Comparison of ENCODE assay signal across 10 cellular contexts in genomic region chr16:57266531-57267268, GRCh38. TPM values are rescaled to one million over a fixed set of nuclear protein-coding genes. Genes with fewer than 3 reads are reported as not detected.
DNase-seq lines count a peak whose midpoint lies in the region; ATAC-seq, FAIRE-seq and TF ChIP-seq lines count a peak whose summit lies in the region.
"Had no signal": no experiment of that assay in that cellular context is flagged by ENCODE, and none has a peak within 500 bp of the region (broad histone marks: within the 10 kb centered on the region; RNA-seq: fewer than 3 reads in every experiment).

No MANE protein-coding gene starts in this region.

- no peak overlapping the region for H3K4me3 Mint-ChIP-seq in natural killer cell
- H3K4me3 Mint-ChIP-seq in natural killer cell treated with Interleukin-12 subunit alpha and Interleukin-12 subunit beta and Interleukin-15 and Interleukin-18, amount 100 ng/mL, for 72 hours: no peak overlapping the region

- H3K27me3 Mint-ChIP-seq in natural killer cell (ENCODE audit: low read depth in 2 of 2): no peaks in the 10 kb centered on the region
- H3K27me3 Mint-ChIP-seq in natural killer cell treated with Interleukin-12 subunit alpha and Interleukin-12 subunit beta and Interleukin-15 and Interleukin-18, amount 100 ng/mL, for 72 hours: no peaks in the 10 kb centered on the region

- H3K27me3 ChIP-seq in keratinocyte (ENCODE audit: control insufficient read depth, extremely low read depth, insufficient read depth, low read length) (no peaks in the 10 kb centered on the region), vagina (no peaks in the 10 kb centered on the region)

- peak overlapping the region; percentile 65 for H3K9ac ChIP-seq in keratinocyte (ENCODE audit: control insufficient read depth, extremely low read depth, insufficient read depth, low read length)

- no peaks in the 10 kb centered on the region for H3K4me1 Mint-ChIP-seq in natural killer cell
- peaks cover 0 to 2% of the 10 kb centered on the region in 2 donors for H3K4me1 Mint-ChIP-seq in natural killer cell treated with Interleukin-12 subunit alpha and Interleukin-12 subunit beta and Interleukin-15 and Interleukin-18, amount 100 ng/mL, for 72 hours (ENCODE audit: low read depth in 2 of 2)

- H3K4me2 ChIP-seq in keratinocyte (ENCODE audit: control insufficient read depth, extremely low read depth, insufficient read depth, low read depth, low read length): peak overlapping the region; percentile 83

- no peaks in the 10 kb centered on the region for H3K9me3 Mint-ChIP-seq in natural killer cell
- no peaks in the 10 kb centered on the region for H3K9me3 Mint-ChIP-seq in natural killer cell treated with Interleukin-12 subunit alpha and Interleukin-12 subunit beta and Interleukin-15 and Interleukin-18, amount 100 ng/mL, for 72 hours

- FAIRE-seq in keratinocyte (lab: Jason Lieb, UNC): peak; percentile 70
- FAIRE-seq: islet of Langerhans had no signal

- H3K9me3 ChIP-seq in keratinocyte (ENCODE audit: control insufficient read depth, low read depth, low read length) (no peaks in the 10 kb centered on the region), vagina (no peaks in the 10 kb centered on the region)

- H3K27ac ChIP-seq in keratinocyte (ENCODE audit: control insufficient read depth, insufficient read depth, low read length): peak overlapping the region; percentile 79
- peak overlapping the region; percentile 70 for H3K27ac ChIP-seq in vagina

- peak in 2 of 3 donors; percentile 40 to 45 for ATAC-seq in natural killer cell
- ATAC-seq in natural killer cell treated with Interleukin-12 subunit alpha and Interleukin-12 subunit beta and Interleukin-15 and Interleukin-18, amount 100 ng/mL, for 72 hours: no peak

- no peaks in the 10 kb centered on the region for H4K20me1 ChIP-seq in keratinocyte (ENCODE audit: control insufficient read depth, extremely low read depth, insufficient read depth, low read length)

- no peaks in the 10 kb centered on the region for H3K79me2 ChIP-seq in keratinocyte (ENCODE audit: control insufficient read depth, insufficient read depth, low read length)

- H3K27ac Mint-ChIP-seq in natural killer cell: no peak overlapping the region
- H3K27ac Mint-ChIP-seq in natural killer cell treated with Interleukin-12 subunit alpha and Interleukin-12 subunit beta and Interleukin-15 and Interleukin-18, amount 100 ng/mL, for 72 hours: no peak overlapping the region

- TF ChIP-seq CTCF in natural killer cell (IDR thresholded peaks at IDR 0.05) (no peak), keratinocyte (optimal IDR thresholded peaks at IDR 0.05 in 1 of 3, IDR thresholded peaks at IDR 0.05 in 1 of 3, conservative IDR thresholded peaks at IDR 0.05 in 1 of 3; ENCODE audit: extremely low read depth in 1 of 3, insufficient read depth in 2 of 3, low read length in 3 of 3) (no peak), vagina (IDR thresholded peaks at IDR 0.05) (no peak)

- dilution Hi-C loops in keratinocyte (cut with MboI; ENCODE audit: extremely low pct_ligation_motif_present, low sequenced_read_pairs): no loop called here

- TF ChIP-seq POLR2A in vagina (IDR thresholded peaks at IDR 0.05): no peak

- intact Hi-C loops in natural killer cell (cut with micrococcal nuclease) (no loop called here), vagina (cut with DNase I) (no loop called here)

- DNase-seq in natural killer cell (no peak), keratinocyte (ENCODE audit: low read depth, low spot score) (no peak), vagina (ENCODE audit: extremely low spot score in 2 of 2) (no peak), NCI-H1105 (lab: John Stamatoyannopoulos, UW) (no peak), mesenteric fat pad (ENCODE audit: low spot score) (no peak), NAMALWA (ENCODE audit: low spot score) (no peak)
- DNase-seq in natural killer cell treated with Interleukin-12 subunit alpha and Interleukin-12 subunit beta and Interleukin-15 and Interleukin-18, amount 100 ng/mL, for 72 hours (ENCODE audit: low spot score): no peak
- peak; percentile 42 for DNase-seq in activated naive CD4-positive, alpha-beta T cell treated with anti-CD3 and anti-CD28 coated beads, Interleukin-2, amount 50 U/mL, for 16 hours
- DNase-seq: amniotic stem cell had no signal

- H3K36me3 Mint-ChIP-seq in natural killer cell: no peaks in the 10 kb centered on the region
- no peaks in the 10 kb centered on the region for H3K36me3 Mint-ChIP-seq in natural killer cell treated with Interleukin-12 subunit alpha and Interleukin-12 subunit beta and Interleukin-15 and Interleukin-18, amount 100 ng/mL, for 72 hours

- peaks cover 2% of the 10 kb centered on the region for H3K9me1 ChIP-seq in keratinocyte (ENCODE audit: control insufficient read depth, extremely low read depth, insufficient read depth, low read length)

- H3K4me3 ChIP-seq in keratinocyte (ENCODE audit: control insufficient read depth in 2 of 3, extremely low read depth in 1 of 3, insufficient read depth in 2 of 3, low read depth in 1 of 3, low read length in 3 of 3) (peak overlapping the region; percentile 9 to 41 (median 32)), vagina (no peak overlapping the region)

- H3K36me3 ChIP-seq in keratinocyte (ENCODE audit: control insufficient read depth in 2 of 2, extremely low read depth in 1 of 2, insufficient read depth in 2 of 2, low read length in 2 of 2) (no peaks in the 10 kb centered on the region), vagina (no peaks in the 10 kb centered on the region)

- H3K4me1 ChIP-seq in keratinocyte (ENCODE audit: control insufficient read depth, extremely low read depth, insufficient read depth, low read length) (peaks cover 55% of the 10 kb centered on the region), vagina (peaks cover 40% of the 10 kb centered on the region)

- H2AFZ ChIP-seq in keratinocyte (ENCODE audit: control insufficient read depth, low read length): peak overlapping the region; percentile 42

RNA-seq across cellular contexts. Expression of gene PLLP, which starts 17.8 kb away (rescaled TPM):
- total RNA-seq in natural killer cell (not detected), vagina (44.0 TPM), mesenteric fat pad (1.8 TPM)
- total RNA-seq in natural killer cell treated with Interleukin-12 subunit alpha and Interleukin-12 subunit beta and Interleukin-15 and Interleukin-18, amount 100 ng/mL, for 72 hours: under 1 TPM in 1 of 2 donors, not detected in 1; 0.67 TPM
- polyA plus RNA-seq in keratinocyte: 8.7 to 15.4 TPM (median 13.1 TPM) in 3 replicates
- polyA plus RNA-seq in keratinocyte (2011; ENCODE audit: low read depth): 2.0 TPM
- 7.6 and 10.6 TPM in 2 replicates for polyA plus RNA-seq in keratinocyte (2011; cell fraction: cytosol; rRNA removed)
- 5.4 and 8.0 TPM in 2 replicates for polyA plus RNA-seq in keratinocyte (2011; cell fraction: nucleus; rRNA removed)
- 5.8 and 10.7 TPM in 2 replicates for polyA plus RNA-seq in keratinocyte (2012; ENCODE audit: low replicate concordance)
- polyA minus RNA-seq in keratinocyte: 8.3 to 14.0 TPM (median 14.0 TPM) in 3 replicates
- polyA minus RNA-seq in keratinocyte (2011; cell fraction: cytosol; rRNA and poly(A)+ RNA removed): 9.0 TPM
- polyA minus RNA-seq in keratinocyte (2011; cell fraction: nucleus; rRNA and poly(A)+ RNA removed): 2.8 and 7.2 TPM in 2 replicates

RNA-seq across cellular contexts. Expression of gene ARL2BP, which starts 21.6 kb away (rescaled TPM):
- total RNA-seq in natural killer cell: 10 to 100 TPM; 36.5 to 44.4 (median 43.7) TPM
- 10 to 100 TPM; 28.3 to 32.3 TPM for total RNA-seq in natural killer cell treated with Interleukin-12 subunit alpha and Interleukin-12 subunit beta and Interleukin-15 and Interleukin-18, amount 100 ng/mL, for 72 hours
- polyA plus RNA-seq in keratinocyte: 55.2 to 107 TPM (median 98.0 TPM) in 3 replicates
- polyA plus RNA-seq in keratinocyte (2011; ENCODE audit: low read depth): 37.9 TPM
- 80.7 and 116 TPM in 2 replicates for polyA plus RNA-seq in keratinocyte (2011; cell fraction: cytosol; rRNA removed)
- polyA plus RNA-seq in keratinocyte (2011; cell fraction: nucleus; rRNA removed): 34.7 and 35.5 TPM in 2 replicates
- 41.8 and 65.4 TPM in 2 replicates for polyA plus RNA-seq in keratinocyte (2012; ENCODE audit: low replicate concordance)
- 42.4 to 71.7 TPM (median 60.0 TPM) in 3 replicates for polyA minus RNA-seq in keratinocyte
- 66.4 TPM for polyA minus RNA-seq in keratinocyte (2011; cell fraction: cytosol; rRNA and poly(A)+ RNA removed)
- 14.6 and 25.1 TPM in 2 replicates for polyA minus RNA-seq in keratinocyte (2011; cell fraction: nucleus; rRNA and poly(A)+ RNA removed)
- total RNA-seq in vagina: 44.7 TPM
- 52.0 TPM for total RNA-seq in mesenteric fat pad

Comparison
In these comparisons a context has a peak if more than half of its experiments do, and no peak if none do; other contexts are left out.
1. ATAC-seq: peak in natural killer cell (2 of 3); none in natural killer cell treated with Interleukin-12 subunit alpha and Interleukin-12 subunit beta and Interleukin-15 and Interleukin-18, amount 100 ng/mL, for 72 hours (0 of 2).
2. H3K4me3 ChIP-seq: peak in keratinocyte (3 of 3); none in vagina (0 of 2).
3. RNA of gene PLLP, which starts 17.8 kb away (total RNA-seq): 44.0 TPM in vagina (single experiment); 1.8 TPM in mesenteric fat pad (single experiment), 0.67 TPM in natural killer cell treated with Interleukin-12 subunit alpha and Interleukin-12 subunit beta and Interleukin-15 and Interleukin-18, amount 100 ng/mL, for 72 hours and not detected in natural killer cell; every median in the first group is over 10 times any median in the second.